In genomic region chr11:126268708-126269579, GRCh38 we compare ENCODE assay signal across 1 cellular context.
TF ChIP-seq lines count a peak whose summit lies in the region.

Gene FOXRED1 (plus strand): TSS chr11:126269154. CDS start chr11:126269207, 53 bp downstream.
Gene SRPRA (minus strand): TSS chr11:126268895. CDS start chr11:126268804, 91 bp downstream.

TF ChIP-seq in HEK293, 187 proteins besides CTCF, POLR2A, EP300 and RAD21 (continued from another document and continues in another):
- no peak for TF ChIP-seq ZFP3 (tag by site-specific recombination; IDR thresholded peaks at IDR 0.05; ENCODE audit: low read depth)
- TF ChIP-seq ZNF398 (tag by site-specific recombination; IDR thresholded peaks at IDR 0.05), result no peak
- peak; percentile 37; the same call in 1 of the 2 replicates for TF ChIP-seq GLIS1 (tag by site-specific recombination; IDR thresholded peaks at IDR 0.05)
- no peak for TF ChIP-seq ZNF433 (tag by site-specific recombination; IDR thresholded peaks at IDR 0.05; ENCODE audit: low read depth)
- peak; percentile 60 for TF ChIP-seq ZIC2 (tag by site-specific recombination; IDR thresholded peaks at IDR 0.05)
- TF ChIP-seq ZNF121 (tag by site-specific recombination; IDR thresholded peaks at IDR 0.05), result peak; percentile 23; the same call in 1 of the 2 replicates
- peak; percentile 77 for TF ChIP-seq ZEB2 (tag by site-specific recombination; IDR thresholded peaks at IDR 0.05)
- TF ChIP-seq SALL2 (tag by site-specific recombination; IDR thresholded peaks at IDR 0.05; ENCODE audit: borderline replicate concordance), result no peak
- TF ChIP-seq ZNF423 (tag by site-specific recombination; IDR thresholded peaks at IDR 0.05), result 0 out of 2 replicates have a peak, but pooled peaks have one; percentile 72
- TF ChIP-seq SP2 (tag by site-specific recombination; IDR thresholded peaks at IDR 0.05), result peak; percentile 97
- peak; percentile 100 for TF ChIP-seq ZBTB10 (tag by site-specific recombination; IDR thresholded peaks at IDR 0.05)
- TF ChIP-seq ZSCAN30 (tag by site-specific recombination; IDR thresholded peaks at IDR 0.05), result peak; percentile 25; the same call in 1 of the 2 replicates
- no peak for TF ChIP-seq ZNF510 (tag by site-specific recombination; IDR thresholded peaks at IDR 0.05; ENCODE audit: insufficient replicate concordance)
- peak; percentile 63 for TF ChIP-seq ZBTB8A (tag by site-specific recombination; IDR thresholded peaks at IDR 0.05)
- TF ChIP-seq ZNF112 (tag by site-specific recombination; IDR thresholded peaks at IDR 0.05), result no peak
- peak; percentile 43; the same call in 1 of the 2 replicates for TF ChIP-seq ZNF639 (tag by site-specific recombination; IDR thresholded peaks at IDR 0.05)
- TF ChIP-seq ZNF341 (tag by site-specific recombination; IDR thresholded peaks at IDR 0.05; ENCODE audit: low read depth), result peak; percentile 53
- 0 out of 2 replicates have a peak, but pooled peaks have one; percentile 7 for TF ChIP-seq INSM2 (tag by site-specific recombination; IDR thresholded peaks at IDR 0.05)
- no peak for TF ChIP-seq ZNF777 (tag by site-specific recombination; IDR thresholded peaks at IDR 0.05; ENCODE audit: borderline replicate concordance)
- TF ChIP-seq ZNF366 (tag by site-specific recombination; conservative IDR thresholded peaks at IDR 0.05), result no peak
- peak; percentile 89 for TF ChIP-seq ZBTB20 (tag by site-specific recombination; IDR thresholded peaks at IDR 0.05)
- peak; percentile 49; the same call in 1 of the 2 replicates for TF ChIP-seq SP7 (tag by site-specific recombination; IDR thresholded peaks at IDR 0.05)
- TF ChIP-seq ZNF645 (tag by site-specific recombination; IDR thresholded peaks at IDR 0.05), result no peak
- no peak for TF ChIP-seq ZNF830 (tag by site-specific recombination; IDR thresholded peaks at IDR 0.05; ENCODE audit: low read depth)
- TF ChIP-seq ZNF660 (tag by site-specific recombination; IDR thresholded peaks at IDR 0.05), result peak; percentile 33; the same call in 1 of the 2 replicates
- TF ChIP-seq ZNF19 (tag by site-specific recombination; IDR thresholded peaks at IDR 0.05; ENCODE audit: low read depth), result no peak
- TF ChIP-seq ZNF354C (tag by site-specific recombination; IDR thresholded peaks at IDR 0.05; ENCODE audit: borderline replicate concordance, low read depth), result no peak
- no peak for TF ChIP-seq ZNF600 (tag by site-specific recombination; IDR thresholded peaks at IDR 0.05)
- no peak for TF ChIP-seq MZF1 (tag by site-specific recombination; IDR thresholded peaks at IDR 0.05; ENCODE audit: borderline replicate concordance)
- peak; percentile 98 for TF ChIP-seq ZBTB21 (tag by site-specific recombination; IDR thresholded peaks at IDR 0.05)
- TF ChIP-seq ZNF692 (tag by site-specific recombination; IDR thresholded peaks at IDR 0.05), result no peak
- TF ChIP-seq PATZ1 (tag by site-specific recombination; IDR thresholded peaks at IDR 0.05), result peak; percentile 92
- no peak for TF ChIP-seq PRDM6 (tag by site-specific recombination; IDR thresholded peaks at IDR 0.05)
- TF ChIP-seq ZNF626 (tag by site-specific recombination; IDR thresholded peaks at IDR 0.05), result no peak
- peak; percentile 66; the same call in 1 of the 2 replicates for TF ChIP-seq ZNF704 (tag by site-specific recombination; IDR thresholded peaks at IDR 0.05)
- TF ChIP-seq ZNF707 (tag by site-specific recombination; IDR thresholded peaks at IDR 0.05), result no peak
- no peak for TF ChIP-seq ZNF549 (tag by site-specific recombination; IDR thresholded peaks at IDR 0.05)
- no peak for TF ChIP-seq ZNF621 (tag by site-specific recombination; IDR thresholded peaks at IDR 0.05)
- 0 out of 2 replicates have a peak, but pooled peaks have one; percentile 22 for TF ChIP-seq ZNF580 (tag by site-specific recombination; IDR thresholded peaks at IDR 0.05)
- TF ChIP-seq ZNF837 (tag by site-specific recombination; IDR thresholded peaks at IDR 0.05), result no peak
- no peak for TF ChIP-seq OSR2 (tag by site-specific recombination; IDR thresholded peaks at IDR 0.05)
- 0 out of 2 replicates have a peak, but pooled peaks have one; percentile 62 for TF ChIP-seq ZNF2 (tag by site-specific recombination; IDR thresholded peaks at IDR 0.05)
- no peak for TF ChIP-seq ELK4 (IDR thresholded peaks at IDR 0.05; ENCODE audit: borderline replicate concordance, low read depth, low read length)
- no peak for TF ChIP-seq GLI2 (tag by site-specific recombination; IDR thresholded peaks at IDR 0.05; ENCODE audit: borderline replicate concordance, low read depth)
- no peak for TF ChIP-seq ZNF10 (tag by site-specific recombination; IDR thresholded peaks at IDR 0.05)
- TF ChIP-seq ZNF211 (tag by site-specific recombination; IDR thresholded peaks at IDR 0.05; ENCODE audit: low read depth), result no peak
- no peak for TF ChIP-seq ZNF654 (tag by site-specific recombination; IDR thresholded peaks at IDR 0.05; ENCODE audit: low read depth)
- 0 out of 2 replicates have a peak, but pooled peaks have one; percentile 31 for TF ChIP-seq ZBTB7A (tag by site-specific recombination; IDR thresholded peaks at IDR 0.05; ENCODE audit: low read depth)
- TF ChIP-seq KLF10 (tag by site-specific recombination; IDR thresholded peaks at IDR 0.05), result peak; percentile 95
